Comparison of ENCODE assay signal across 30 cellular contexts in genomic region chr1:13465515-13465914, GRCh38. TPM values are rescaled to one million over a fixed set of nuclear protein-coding genes. Genes with fewer than 3 reads are reported as not detected.
A peak's percentile ranks its signal among the peaks of the same experiment; 100 is the strongest.
DNase-seq lines count a peak whose midpoint lies in the region; ATAC-seq, FAIRE-seq and TF ChIP-seq lines count a peak whose summit lies in the region.
"Had no signal": no experiment of that assay in that cellular context is flagged by ENCODE, and none has a peak within 500 bp of the region (broad histone marks: within the 10 kb centered on the region; RNA-seq: fewer than 3 reads in every experiment).

No MANE protein-coding gene starts in this region.

- intact Hi-C loops in MCF 10A (cut with micrococcal nuclease) = loop anchor here (10.0 kb wide), 1 partner anchor 359 kb away; no protein-coding TSS in a partner anchor
- intact Hi-C loops in breast epithelium (cut with DNase I; ENCODE audit: low total_unique reads) = no loop called here
- intact Hi-C loops in right cardiac atrium (cut with DNase I) = no loop called here
- intact Hi-C loops in HepG2 (cut with micrococcal nuclease; ENCODE audit: unreplicated experiment) = no loop called here

- POLR2A ChIA-PET in MCF 10A (lab: Yijun Ruan, JAX) = no interaction called here
- POLR2A ChIA-PET in HepG2 (lab: Yijun Ruan, JAX) = no interaction called here

- H3K4me3 Mint-ChIP-seq in MCF 10A (ENCODE audit: unreplicated experiment) = no peak overlapping the region
- H3K4me3 Mint-ChIP-seq: CD14-positive monocyte; CD4-positive, alpha-beta memory T cell; CD4-positive, CD25-positive, alpha-beta regulatory T cell; CD8-positive, alpha-beta memory T cell had no signal

- H3K4me3 ChIP-seq in breast epithelium = no peak overlapping the region
- no peak overlapping the region for H3K4me3 ChIP-seq in WERI-Rb-1 (ENCODE audit: low read depth, low read length)
- no peak overlapping the region for H3K4me3 ChIP-seq in right cardiac atrium (ENCODE audit: low read length)
- H3K4me3 ChIP-seq in HepG2 (replicated peaks in 1 of 3; ENCODE audit: insufficient read depth in 1 of 3, low read depth in 2 of 3, low read length in 3 of 3) = no peak overlapping the region
- H3K4me3 ChIP-seq: BLaER1, GM12878 had no signal

- ATAC-seq in right cardiac atrium (no peak), HepG2 (no peak)
- ATAC-seq: GM12878 had no signal

- H3K9ac ChIP-seq in HepG2 (ENCODE audit: insufficient read depth, low read depth, low read length) = no peak overlapping the region
- H3K9ac ChIP-seq: BLaER1 had no signal

- CTCF ChIA-PET in MCF 10A (lab: Yijun Ruan, JAX) = no interaction called here
- CTCF ChIA-PET in HepG2 (lab: Yijun Ruan, JAX; ENCODE audit: low intra/inter-chr PET ratio, low total read pairs) = no interaction called here

- peaks cover 7% of the 10 kb centered on the region for H3K4me1 Mint-ChIP-seq in MCF 10A (ENCODE audit: insufficient read depth, unreplicated experiment)
- H3K4me1 Mint-ChIP-seq: CD14-positive monocyte; CD4-positive, alpha-beta memory T cell; CD4-positive, CD25-positive, alpha-beta regulatory T cell; CD8-positive, alpha-beta memory T cell had no signal

- TF ChIP-seq RAD21 in HepG2 (CRISPR knock-in tag; IDR thresholded peaks at IDR 0.05) = no peak

- no peaks in the 10 kb centered on the region for H3K27me3 ChIP-seq in breast epithelium
- no peaks in the 10 kb centered on the region for H3K27me3 ChIP-seq in WERI-Rb-1 (ENCODE audit: insufficient read depth, low read depth, severe bottlenecking)
- no peaks in the 10 kb centered on the region for H3K27me3 ChIP-seq in right cardiac atrium (ENCODE audit: control insufficient read depth, insufficient read depth)
- H3K27me3 ChIP-seq in HepG2 (ENCODE audit: control insufficient read depth in 1 of 2, insufficient read depth in 2 of 2, low read length in 2 of 2) = peaks cover 1 to 6% of the 10 kb centered on the region in 2 experiments; a peak in 3 of 5 replicates
- H3K27me3 ChIP-seq: BE2C, BLaER1 had no signal

- TF ChIP-seq POLR2A in breast epithelium (IDR thresholded peaks at IDR 0.05) (no peak), HepG2 (IDR thresholded peaks at IDR 0.05; ENCODE audit: insufficient read depth in 1 of 2, low read depth in 2 of 2, low read length in 2 of 2) (no peak)

- H3K79me2 ChIP-seq in HepG2 (ENCODE audit: insufficient read depth, low read length) = no peaks in the 10 kb centered on the region

- DNase-seq in MCF 10A (ENCODE audit: unreplicated experiment) = no peak
- no peak for DNase-seq in breast epithelium (ENCODE audit: low spot score in 2 of 2)
- no peak for DNase-seq in WERI-Rb-1
- no peak for DNase-seq in right cardiac atrium
- no peak for DNase-seq in HepG2 (ENCODE audit: low spot score)
- DNase-seq: 8988T; ACHN; BE2C; C1 segment of cervical spinal cord; CD4-positive, alpha-beta memory T cell; CD4-positive, CD25-positive, alpha-beta regulatory T cell; CD8-positive, alpha-beta memory T cell; COR-L47; DMS 273 treated with DMSO at 0.1 percent for 48 hours; DMS153; DMS53; DMS79; DND-41; EL; GDM1 had no signal

- 52% methylated on average over 1 of the region's 1 CpG for WGBS in right cardiac atrium
- 3% methylated on average over 1 of the region's 1 CpG for WGBS in HepG2 (ENCODE audit: low lambda C conversion rate)

- TF ChIP-seq EP300 in HepG2 (IDR thresholded peaks at IDR 0.05; ENCODE audit: low read depth in 2 of 2, low read length in 2 of 2) = no peak
- no peak for TF ChIP-seq EP300 in HepG2 (CRISPR knock-in tag; IDR thresholded peaks at IDR 0.05; ENCODE audit: borderline replicate concordance)

- H3K9me3 Mint-ChIP-seq in MCF 10A (ENCODE audit: unreplicated experiment) = no peaks in the 10 kb centered on the region
- H3K9me3 Mint-ChIP-seq: CD14-positive monocyte; CD4-positive, CD25-positive, alpha-beta regulatory T cell; CD8-positive, alpha-beta memory T cell had no signal

- no peak overlapping the region for H2AFZ ChIP-seq in HepG2 (ENCODE audit: low read length)

- H3K4me2 ChIP-seq in HepG2 (ENCODE audit: low read depth, low read length) = no peak overlapping the region
- H3K4me2 ChIP-seq: BLaER1 had no signal

- no peak for FAIRE-seq in HepG2 (lab: Jason Lieb, UNC)
- FAIRE-seq: A204.1, GM12878, GM12892, GM18507 had no signal

- H3K27me3 Mint-ChIP-seq in MCF 10A (ENCODE audit: insufficient read depth, unreplicated experiment) = no peaks in the 10 kb centered on the region

- TF ChIP-seq CTCF in MCF 10A (IDR thresholded peaks at IDR 0.05; ENCODE audit: unreplicated experiment) (no peak), breast epithelium (IDR thresholded peaks at IDR 0.05) (no peak), WERI-Rb-1 (IDR thresholded peaks at IDR 0.05; ENCODE audit: low read depth, low read length) (no peak), HepG2 (CRISPR knock-in tag; IDR thresholded peaks at IDR 0.05) (no peak)

- H3K4me1 ChIP-seq in breast epithelium (no peaks in the 10 kb centered on the region), right cardiac atrium (ENCODE audit: control insufficient read depth, insufficient read depth, low read length) (no peaks in the 10 kb centered on the region), HepG2 (ENCODE audit: insufficient read depth, low read length) (no peaks in the 10 kb centered on the region)
- H3K4me1 ChIP-seq: BE2C had no signal

- no TSS peak for BruUV-seq in MCF 10A (replicated peaks; lab: Mats Ljungman, UMichigan)
- no TSS peak for BruUV-seq in HepG2 (replicated peaks; lab: Mats Ljungman, UMichigan)

- H3K36me3 Mint-ChIP-seq in MCF 10A (ENCODE audit: insufficient read depth, unreplicated experiment) = no peaks in the 10 kb centered on the region
- H3K36me3 Mint-ChIP-seq: CD14-positive monocyte; CD4-positive, alpha-beta memory T cell; CD4-positive, CD25-positive, alpha-beta regulatory T cell; CD8-positive, alpha-beta memory T cell had no signal

- H3K9me3 ChIP-seq in breast epithelium = no peaks in the 10 kb centered on the region
- no peaks in the 10 kb centered on the region for H3K9me3 ChIP-seq in WERI-Rb-1 (ENCODE audit: severe bottlenecking)
- no peaks in the 10 kb centered on the region for H3K9me3 ChIP-seq in right cardiac atrium (ENCODE audit: control insufficient read depth, low read length)
- H3K9me3 ChIP-seq in HepG2 (ENCODE audit: low read length) = no peaks in the 10 kb centered on the region
- H3K9me3 ChIP-seq: BE2C, BLaER1 had no signal

- in situ Hi-C loops in HepG2 (cut with HindIII; ENCODE audit: extremely low pct_ligation_motif_present, low pct_unique_long_range_greater_than_20kb) = no loop called here

- H3K27ac ChIP-seq in breast epithelium (no peak overlapping the region), WERI-Rb-1 (peak overlapping the region; percentile 75), right cardiac atrium (ENCODE audit: low read length) (no peak overlapping the region), HepG2 (ENCODE audit: extremely low read length, insufficient read depth, low read length) (no peak overlapping the region)
- H3K27ac ChIP-seq: BLaER1 had no signal

- H3K36me3 ChIP-seq in breast epithelium (no peaks in the 10 kb centered on the region), WERI-Rb-1 (no peaks in the 10 kb centered on the region), HepG2 (replicated peaks in 1 of 2; ENCODE audit: control insufficient read depth in 1 of 2, insufficient read depth in 2 of 2, low read length in 2 of 2) (no peaks in the 10 kb centered on the region)
- H3K36me3 ChIP-seq: BE2C, BLaER1 had no signal

- H3K27ac Mint-ChIP-seq in MCF 10A (ENCODE audit: low read depth, unreplicated experiment) = peak overlapping the region; percentile 11
- H3K27ac Mint-ChIP-seq: CD14-positive monocyte; CD4-positive, alpha-beta memory T cell; CD4-positive, CD25-positive, alpha-beta regulatory T cell; CD8-positive, alpha-beta memory T cell had no signal

- no peaks in the 10 kb centered on the region for H4K20me1 ChIP-seq in HepG2 (ENCODE audit: insufficient read depth, low read length)
- H4K20me1 ChIP-seq: BLaER1 had no signal

RNA-seq across cellular contexts. Expression of gene LRRC38, which starts 48.3 kb away (rescaled TPM):
- total RNA-seq in MCF 10A (2022) (not detected in 2 replicates), breast epithelium (under 1 TPM in 1 of 3 donors, not detected in 2; 0.15 TPM), right cardiac atrium (1 to 10 TPM in 1 of 4 donors, under 1 TPM in 3; 0.23 to 3.9 (median 0.33) TPM), HepG2 (2016; rRNA removed; fragmentation: Illumina TruSeq; extraction: Trizol) (not detected in 2 replicates)
- polyA plus RNA-seq in right cardiac atrium (0.36 TPM), HepG2 (2011; rRNA removed) (not detected in 2 replicates)
- total RNA-seq in HepG2 (2016; cell fraction: cytosol; rRNA removed; fragmentation: Illumina TruSeq; extraction: Trizol; ENCODE audit: low read depth) = not detected in 2 replicates
- total RNA-seq in HepG2 (2016; cell fraction: insoluble cytoplasmic fraction; rRNA removed; fragmentation: Illumina TruSeq; extraction: Trizol) = not detected in 2 replicates
- total RNA-seq in HepG2 (2016; cell fraction: membrane; rRNA removed; fragmentation: Illumina TruSeq; extraction: Trizol) = not detected in 2 replicates
- total RNA-seq in HepG2 (2016; cell fraction: nucleus; rRNA removed; fragmentation: Illumina TruSeq; extraction: Trizol) = not detected in 2 replicates
- not detected in 2 replicates for polyA plus RNA-seq in HepG2 (2011; cell fraction: cytosol; rRNA removed)
- polyA plus RNA-seq in HepG2 (2011; cell fraction: nucleus; rRNA removed) = not detected in 2 replicates
- not detected in 2 replicates for polyA plus RNA-seq in HepG2 (2012)
- not detected in 2 replicates for polyA plus RNA-seq in HepG2 (2016; cell fraction: cytosol; fragmentation: Illumina TruSeq; extraction: Trizol; ENCODE audit: low read depth)
- not detected in 2 replicates for polyA plus RNA-seq in HepG2 (2016; cell fraction: insoluble cytoplasmic fraction; fragmentation: Illumina TruSeq; extraction: Trizol; ENCODE audit: low read depth)
- not detected in 2 replicates for polyA plus RNA-seq in HepG2 (2016; cell fraction: membrane; fragmentation: Illumina TruSeq; extraction: Trizol; ENCODE audit: low read depth)
- polyA plus RNA-seq in HepG2 (2016; cell fraction: nucleus; fragmentation: Illumina TruSeq; extraction: Trizol; ENCODE audit: insufficient read depth, low read depth) = not detected in 2 replicates
- polyA minus RNA-seq in HepG2 (2011; rRNA and poly(A)+ RNA removed; ENCODE audit: low replicate concordance) = not detected in 2 replicates
- polyA minus RNA-seq in HepG2 (2011; cell fraction: cytosol; rRNA and poly(A)+ RNA removed) = not detected in 2 replicates
- not detected in 2 replicates for polyA minus RNA-seq in HepG2 (2011; cell fraction: nucleus; rRNA and poly(A)+ RNA removed)
- total RNA-seq: A673; CD4-positive, alpha-beta memory T cell; CD4-positive, CD25-positive, alpha-beta regulatory T cell; CD8-positive, alpha-beta memory T cell; Daoy; G401; GM12878 had no signal
- polyA plus RNA-seq: AG04450; CD14-positive monocyte; CD4-positive, alpha-beta memory T cell; CD4-positive, CD25-positive, alpha-beta regulatory T cell; CD8-positive, alpha-beta memory T cell; GM12878 had no signal

RNA-seq across cellular contexts. Expression of gene PRAMEF20, which starts 55.3 kb away (rescaled TPM):
- total RNA-seq in MCF 10A (2022) (not detected in 2 replicates), breast epithelium (not detected), right cardiac atrium (not detected), HepG2 (2016; rRNA removed; fragmentation: Illumina TruSeq; extraction: Trizol) (not detected in 2 replicates)
- polyA plus RNA-seq in right cardiac atrium (not detected), HepG2 (2011; rRNA removed) (not detected in 2 replicates)
- not detected in 2 replicates for total RNA-seq in HepG2 (2016; cell fraction: cytosol; rRNA removed; fragmentation: Illumina TruSeq; extraction: Trizol; ENCODE audit: low read depth)
- total RNA-seq in HepG2 (2016; cell fraction: insoluble cytoplasmic fraction; rRNA removed; fragmentation: Illumina TruSeq; extraction: Trizol) = not detected in 2 replicates
- total RNA-seq in HepG2 (2016; cell fraction: membrane; rRNA removed; fragmentation: Illumina TruSeq; extraction: Trizol) = not detected in 2 replicates
- not detected in 2 replicates for total RNA-seq in HepG2 (2016; cell fraction: nucleus; rRNA removed; fragmentation: Illumina TruSeq; extraction: Trizol)
- polyA plus RNA-seq in HepG2 (2011; cell fraction: cytosol; rRNA removed) = not detected in 2 replicates
- polyA plus RNA-seq in HepG2 (2011; cell fraction: nucleus; rRNA removed) = not detected in 2 replicates
- polyA plus RNA-seq in HepG2 (2012) = not detected in 2 replicates
- not detected in 2 replicates for polyA plus RNA-seq in HepG2 (2016; cell fraction: cytosol; fragmentation: Illumina TruSeq; extraction: Trizol; ENCODE audit: low read depth)
- polyA plus RNA-seq in HepG2 (2016; cell fraction: insoluble cytoplasmic fraction; fragmentation: Illumina TruSeq; extraction: Trizol; ENCODE audit: low read depth) = not detected in 2 replicates
- not detected in 2 replicates for polyA plus RNA-seq in HepG2 (2016; cell fraction: membrane; fragmentation: Illumina TruSeq; extraction: Trizol; ENCODE audit: low read depth)
- not detected in 2 replicates for polyA plus RNA-seq in HepG2 (2016; cell fraction: nucleus; fragmentation: Illumina TruSeq; extraction: Trizol; ENCODE audit: insufficient read depth, low read depth)
- not detected in 2 replicates for polyA minus RNA-seq in HepG2 (2011; rRNA and poly(A)+ RNA removed; ENCODE audit: low replicate concordance)
- not detected in 2 replicates for polyA minus RNA-seq in HepG2 (2011; cell fraction: cytosol; rRNA and poly(A)+ RNA removed)
- polyA minus RNA-seq in HepG2 (2011; cell fraction: nucleus; rRNA and poly(A)+ RNA removed) = not detected in 2 replicates
- total RNA-seq: A673; CD4-positive, alpha-beta memory T cell; CD4-positive, CD25-positive, alpha-beta regulatory T cell; CD8-positive, alpha-beta memory T cell; Daoy; G401; GM12878 had no signal
- polyA plus RNA-seq: AG04450; CD14-positive monocyte; CD4-positive, alpha-beta memory T cell; CD4-positive, CD25-positive, alpha-beta regulatory T cell; CD8-positive, alpha-beta memory T cell; GM12878 had no signal
